In the genomic region with DNA sequence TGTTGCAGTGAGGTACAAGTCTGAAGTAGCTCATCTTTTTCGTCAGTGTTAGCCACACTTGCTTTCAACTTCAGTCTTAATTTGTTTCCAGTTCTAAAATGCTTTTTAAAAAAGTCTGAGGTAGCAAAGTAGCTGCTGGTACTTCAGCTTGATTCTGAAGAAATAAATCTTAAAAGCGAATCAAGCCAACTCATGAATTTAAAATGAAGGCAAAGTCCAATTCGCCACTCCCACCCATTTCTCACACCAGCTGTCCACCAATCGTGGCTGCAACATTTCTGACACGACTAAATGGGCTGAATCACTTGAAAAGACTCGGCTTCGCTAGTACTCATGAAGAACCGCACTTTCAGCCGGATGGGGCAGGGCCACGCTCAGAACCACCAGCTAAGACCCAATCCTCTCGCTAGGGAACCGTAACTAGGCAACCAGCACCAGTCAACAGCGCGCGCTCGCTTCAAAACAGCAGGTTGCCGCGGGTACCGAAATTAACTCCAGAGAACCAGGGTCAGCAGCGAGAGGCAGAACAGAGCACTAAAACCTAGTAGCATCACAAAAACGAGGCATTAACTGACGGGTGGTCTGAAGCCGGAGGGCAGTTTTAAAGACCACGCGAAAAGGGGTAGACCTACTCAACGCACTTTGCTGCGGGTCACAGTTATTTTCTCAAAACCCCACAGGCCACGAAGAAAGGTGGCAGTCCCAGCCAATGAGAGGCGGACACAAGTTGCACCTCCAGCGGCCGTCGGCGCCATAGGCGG, we compare ENCODE assay signal across 8 cellular contexts. TPM values are rescaled to one million over a fixed set of nuclear protein-coding genes. Genes with fewer than 3 reads are reported as not detected.
A peak's percentile ranks its signal among the peaks of the same experiment; 100 is the strongest.
DNase-seq lines count a peak whose midpoint lies in the region; ATAC-seq and TF ChIP-seq lines count a peak whose summit lies in the region.

No MANE protein-coding gene starts in this region.

- DNase-seq in GM13976 (ENCODE audit: low spot score) (peak; percentile 41), NCI-H2107 (lab: John Stamatoyannopoulos, UW) (peak; percentile 46), caudate nucleus (lab: John Stamatoyannopoulos, UW) (peak in 58 of 61 donors; percentile 12 to 91 (median 66)), inferior parietal cortex (ENCODE audit: extremely low spot score) (peak; percentile 60), spleen (peak; percentile 94)
- peak; percentile 90 for DNase-seq in activated CD4-positive, CD25-positive, alpha-beta regulatory T cell treated with anti-CD3 and anti-CD28 coated beads, Interleukin-2, amount 50 U/mL, for 16 hours (ENCODE audit: low read depth, low spot score)

- WGBS in spleen, 5 donors, result 0 to 1% (median 1%) methylated on average over 34 of the region's 34 CpGs

- TF ChIP-seq CTCF in GM13976 (IDR thresholded peaks at IDR 0.05; ENCODE audit: borderline replicate concordance, control extremely low read depth, extremely low read depth, insufficient read depth, missing control alignments) (no peak), spleen (IDR thresholded peaks at IDR 0.05 in 8 of 11, conservative IDR thresholded peaks at IDR 0.05 in 3 of 11) (peak in 6 of 11 experiments; percentile 47 to 71 (median 58))

- peak in 1 of 3 donors; percentile 15 for TF ChIP-seq POLR2A in spleen (IDR thresholded peaks at IDR 0.05)

- in situ Hi-C loops in GM13976 (cut with MboI; ENCODE audit: low sequenced_read_pairs, unreplicated experiment), result no loop called here

- H3K4me3 ChIP-seq in spleen, result peak overlapping the region; percentile 62 to 91 (median 85)

- no peaks in the 10 kb centered on the region for H3K9me3 ChIP-seq in spleen

- intact Hi-C loops in spleen (cut with DNase I; ENCODE audit: low total_unique reads), result no loop called here

- peak; percentile 38 for ATAC-seq in HG02870 (IDR thresholded peaks at IDR 0.05; ENCODE audit: unreplicated experiment)
- ATAC-seq in HG03108 (IDR thresholded peaks at IDR 0.05; ENCODE audit: unreplicated experiment), result no peak

- H3K36me3 ChIP-seq in spleen, result no peaks in the 10 kb centered on the region

- H3K27me3 ChIP-seq in spleen (replicated peaks in 1 of 7), result no peaks in the 10 kb centered on the region

- H3K4me1 ChIP-seq in spleen, result peaks cover 50 to 67% (median 61%) of the 10 kb centered on the region in 6 donors

- H3K27ac ChIP-seq in caudate nucleus (ENCODE audit: low read depth, low read length) (peak overlapping the region; percentile 99), spleen (peak overlapping the region; percentile 97 to 100 (median 100))

RNA-seq across cellular contexts. Expression of gene BCLAF1, which starts 0.9 kb away (rescaled TPM):
- 100 to 1,000 TPM; 161 to 228 (median 171) TPM for total RNA-seq in spleen
- 10 to 100 TPM; 22.9 to 29.0 (median 25.3) TPM for polyA plus RNA-seq in spleen

RNA-seq across cellular contexts. Expression of gene MTFR2, which starts 38.6 kb away (rescaled TPM):
- 1 to 10 TPM; 1.6 to 4.6 (median 2.6) TPM for total RNA-seq in spleen
- polyA plus RNA-seq in spleen, result 1 to 10 TPM; 2.2 to 3.7 (median 2.4) TPM

Comparison
In these comparisons a context has a peak if more than half of its experiments do, and no peak if none do; other contexts are left out.
1. DNase-seq: peak in every context shown above with its lines; median percentile 94 in spleen; 90 in activated CD4-positive, CD25-positive, alpha-beta regulatory T cell treated with anti-CD3 and anti-CD28 coated beads, Interleukin-2, amount 50 U/mL, for 16 hours; 66 in caudate nucleus; 60 in inferior parietal cortex; 46 in NCI-H2107; 41 in GM13976.